ENCODE assay signal across 15 cellular contexts in genomic region chr4:78074747-78075146, GRCh38. TPM values are rescaled to one million over a fixed set of nuclear protein-coding genes. Genes with fewer than 3 reads are reported as not detected.
DNase-seq lines count a peak whose midpoint lies in the region; ATAC-seq and TF ChIP-seq lines count a peak whose summit lies in the region.
"Had no signal": no experiment of that assay in that cellular context is flagged by ENCODE, and none has a peak within 500 bp of the region (broad histone marks: within the 10 kb centered on the region; RNA-seq: fewer than 3 reads in every experiment).

No MANE protein-coding gene starts in this region.

- CTCF ChIA-PET in WTC11 (lab: Charles Lee): interaction anchor here (0.8 to 1.8 kb wide), 5 partner anchors 14 to 96 kb away, joined by 3 to 21 read pairs (median 5); no protein-coding TSS in a partner anchor
- CTCF ChIA-PET in activated naive CD4-positive, alpha-beta T cell treated with anti-CD3 and anti-CD28 coated beads for 36 hours (lab: Charles Lee): interaction anchor here (1.1 kb wide), 3 partner anchors 14 to 115 kb away, joined by 3 to 5 read pairs (median 3); no protein-coding TSS in a partner anchor

- no peak overlapping the region for H2AFZ ChIP-seq in GM23338
- peak overlapping the region; percentile 63 for H2AFZ ChIP-seq in smooth muscle cell (ENCODE audit: low read depth)

- H3K36me3 Mint-ChIP-seq in GM23338 (ENCODE audit: low read depth) (peaks cover 12% of the 10 kb centered on the region; the same call in 2 of the 3 replicates), WTC11 (peaks cover 17% of the 10 kb centered on the region), nephron (ENCODE audit: low read depth) (peaks cover 13% of the 10 kb centered on the region)
- no peaks in the 10 kb centered on the region for H3K36me3 Mint-ChIP-seq in activated naive CD4-positive, alpha-beta T cell treated with anti-CD3 and anti-CD28 coated beads for 36 hours (ENCODE audit: low read depth)
- H3K36me3 Mint-ChIP-seq: IgD-negative memory B cell had no signal

- H3K4me1 ChIP-seq in GM23338 (ENCODE audit: insufficient read depth) (peaks cover 39% of the 10 kb centered on the region), smooth muscle cell (ENCODE audit: low read depth) (peaks cover 7% of the 10 kb centered on the region)

- H3K4me3 Mint-ChIP-seq in GM23338 (no peak overlapping the region), WTC11 (no peak overlapping the region), nephron (no peak overlapping the region)
- H3K4me3 Mint-ChIP-seq in activated naive CD4-positive, alpha-beta T cell treated with anti-CD3 and anti-CD28 coated beads for 36 hours: no peak overlapping the region
- H3K4me3 Mint-ChIP-seq: B cell; CD4-positive, alpha-beta T cell; IgD-negative memory B cell had no signal

- ATAC-seq in GM23338 (peak; percentile 69), WTC11 (peak; percentile 70), GM21529 (IDR thresholded peaks at IDR 0.05; ENCODE audit: unreplicated experiment) (no peak)

- H3K4me1 Mint-ChIP-seq in GM23338 (peaks cover 46% of the 10 kb centered on the region), WTC11 (peaks cover 54% of the 10 kb centered on the region), nephron (peaks cover 51% of the 10 kb centered on the region)
- no peaks in the 10 kb centered on the region for H3K4me1 Mint-ChIP-seq in activated naive CD4-positive, alpha-beta T cell treated with anti-CD3 and anti-CD28 coated beads for 36 hours (ENCODE audit: low read depth)
- H3K4me1 Mint-ChIP-seq: B cell, IgD-negative memory B cell had no signal

- H3K36me3 ChIP-seq in GM23338 (ENCODE audit: insufficient read depth) (no peaks in the 10 kb centered on the region), smooth muscle cell (ENCODE audit: low read depth) (no peaks in the 10 kb centered on the region)

- 28% methylated on average over 3 of the region's 3 CpGs for WGBS in smooth muscle cell (ENCODE audit: low lambda C conversion rate)

- H3K27me3 ChIP-seq in GM23338 (ENCODE audit: insufficient read depth) (no peaks in the 10 kb centered on the region), smooth muscle cell (ENCODE audit: low read depth) (no peaks in the 10 kb centered on the region)

- H3K79me2 ChIP-seq in GM23338 (replicated peaks; ENCODE audit: insufficient read depth) (peaks cover 85% of the 10 kb centered on the region), smooth muscle cell (ENCODE audit: low read depth) (no peaks in the 10 kb centered on the region)

- no peaks in the 10 kb centered on the region for H3K9me3 Mint-ChIP-seq in GM23338
- H3K9me3 Mint-ChIP-seq in WTC11: no peaks in the 10 kb centered on the region
- H3K9me3 Mint-ChIP-seq in nephron: no peaks in the 10 kb centered on the region
- no peaks in the 10 kb centered on the region for H3K9me3 Mint-ChIP-seq in activated naive CD4-positive, alpha-beta T cell treated with anti-CD3 and anti-CD28 coated beads for 36 hours
- H3K9me3 Mint-ChIP-seq: CD4-positive, alpha-beta T cell; IgD-negative memory B cell had no signal

- H3K4me3 ChIP-seq in GM23338 (no peak overlapping the region), smooth muscle cell (no peak overlapping the region)

- TF ChIP-seq CTCF in GM23338 (conservative IDR thresholded peaks at IDR 0.05; ENCODE audit: low read depth in 2 of 2) (no peak), WTC11 (IDR thresholded peaks at IDR 0.05) (no peak), nephron (IDR thresholded peaks at IDR 0.05; ENCODE audit: unreplicated experiment in 3 of 3) (no peak), smooth muscle cell (IDR thresholded peaks at IDR 0.05; ENCODE audit: borderline replicate concordance, insufficient read depth, poor library complexity, severe bottlenecking) (no peak)

- H3F3A ChIP-seq in GM23338 (replicated peaks; ENCODE audit: low read depth) (no peaks in the 10 kb centered on the region), smooth muscle cell (ENCODE audit: low read depth) (no peaks in the 10 kb centered on the region)

- no peaks in the 10 kb centered on the region for H3K9me2 ChIP-seq in GM23338 (ENCODE audit: insufficient read depth)

- H3K27ac Mint-ChIP-seq in GM23338 (no peak overlapping the region), WTC11 (peak overlapping the region; percentile 12; the same call in 1 of the 2 replicates), nephron (peak overlapping the region; percentile 88 to 95 (median 88))
- no peak overlapping the region for H3K27ac Mint-ChIP-seq in activated naive CD4-positive, alpha-beta T cell treated with anti-CD3 and anti-CD28 coated beads for 36 hours
- H3K27ac Mint-ChIP-seq: B cell; CD4-positive, alpha-beta T cell; IgD-negative memory B cell had no signal

- H3K27me3 Mint-ChIP-seq in GM23338 (ENCODE audit: insufficient read depth, low read depth, poor library complexity) (no peaks in the 10 kb centered on the region), WTC11 (ENCODE audit: low read depth) (no peaks in the 10 kb centered on the region), nephron (ENCODE audit: low read depth) (no peaks in the 10 kb centered on the region)
- H3K27me3 Mint-ChIP-seq in activated naive CD4-positive, alpha-beta T cell treated with anti-CD3 and anti-CD28 coated beads for 36 hours (ENCODE audit: low read depth): peaks cover 33% of the 10 kb centered on the region

- intact Hi-C loops in activated naive CD4-positive, alpha-beta T cell treated with anti-CD3 and anti-CD28 coated beads for 36 hours (cut with micrococcal nuclease): no loop called here

- POLR2A ChIA-PET in WTC11 (lab: Charles Lee): no interaction called here

- H3K27ac ChIP-seq in GM23338 (ENCODE audit: low read depth): peak overlapping the region; percentile 18; the same call in 1 of the 2 replicates
- no peak overlapping the region for H3K27ac ChIP-seq in smooth muscle cell (ENCODE audit: low read depth)

- no peak overlapping the region for H3K9ac ChIP-seq in smooth muscle cell (ENCODE audit: low read depth)

- DNase-seq in GM23338 (ENCODE audit: low spot score) (no peak), WTC11 (ENCODE audit: low spot score) (no peak), smooth muscle cell (lab: John Stamatoyannopoulos, UW; ENCODE audit: unreplicated experiment) (no peak)
- DNase-seq in stimulated activated CD4-positive, alpha-beta T cell treated with anti-CD3 and anti-CD28 coated beads, Interleukin-2, amount 100 ng/mL, for 48 hours: no peak
- DNase-seq in activated naive CD4-positive, alpha-beta T cell treated with anti-CD3 and anti-CD28 coated beads for 36 hours: no peak
- DNase-seq: C1 segment of cervical spinal cord; Calu3; CD4-positive, alpha-beta T cell; DMS79; H7; KG1 had no signal

- H4K20me1 ChIP-seq in GM23338 (replicated peaks; ENCODE audit: insufficient read depth): 0 out of 2 replicates have a peak, but pooled peaks cover 4% of the 10 kb centered on the region
- no peaks in the 10 kb centered on the region for H4K20me1 ChIP-seq in smooth muscle cell (ENCODE audit: low read depth)

- H3K9me3 ChIP-seq in smooth muscle cell (replicated peaks; ENCODE audit: low read depth): no peaks in the 10 kb centered on the region

- H3K4me2 ChIP-seq in GM23338 (no peak overlapping the region), smooth muscle cell (peak overlapping the region; percentile 40)

TF ChIP-seq in GM23338, 12 proteins besides CTCF, POLR2A, EP300 and RAD21 (continues in another document):
- no peak for TF ChIP-seq POLR2AphosphoS5 (IDR thresholded peaks at IDR 0.05; ENCODE audit: low read depth)
- TF ChIP-seq CREB1 (CRISPR knock-in tag; IDR thresholded peaks at IDR 0.05; ENCODE audit: low read depth): no peak
- no peak for TF ChIP-seq EZH2 (IDR thresholded peaks at IDR 0.05; ENCODE audit: low read depth, unreplicated experiment)
- no peak for TF ChIP-seq NANOG (IDR thresholded peaks at IDR 0.05; ENCODE audit: borderline replicate concordance)
- TF ChIP-seq, protein P1, sequence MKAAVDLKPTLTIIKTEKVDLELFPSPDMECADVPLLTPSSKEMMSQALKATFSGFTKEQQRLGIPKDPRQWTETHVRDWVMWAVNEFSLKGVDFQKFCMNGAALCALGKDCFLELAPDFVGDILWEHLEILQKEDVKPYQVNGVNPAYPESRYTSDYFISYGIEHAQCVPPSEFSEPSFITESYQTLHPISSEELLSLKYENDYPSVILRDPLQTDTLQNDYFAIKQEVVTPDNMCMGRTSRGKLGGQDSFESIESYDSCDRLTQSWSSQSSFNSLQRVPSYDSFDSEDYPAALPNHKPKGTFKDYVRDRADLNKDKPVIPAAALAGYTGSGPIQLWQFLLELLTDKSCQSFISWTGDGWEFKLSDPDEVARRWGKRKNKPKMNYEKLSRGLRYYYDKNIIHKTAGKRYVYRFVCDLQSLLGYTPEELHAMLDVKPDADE (IDR thresholded peaks at IDR 0.05): no peak
- no peak for TF ChIP-seq ZNF114 (CRISPR knock-in tag; IDR thresholded peaks at IDR 0.05)
- TF ChIP-seq STAT1 (IDR thresholded peaks at IDR 0.05; ENCODE audit: unreplicated experiment): no peak
- TF ChIP-seq JUNB (IDR thresholded peaks at IDR 0.05; ENCODE audit: unreplicated experiment): no peak
- TF ChIP-seq ZNF331 (CRISPR knock-in tag; IDR thresholded peaks at IDR 0.05; ENCODE audit: low read depth): no peak

TF ChIP-seq in WTC11, 78 proteins besides CTCF, POLR2A, EP300 and RAD21:
- TF ChIP-seq GTF2I (CRISPR knock-in tag; conservative IDR thresholded peaks at IDR 0.05): no peak
- TF ChIP-seq E2F5 (CRISPR knock-in tag; IDR thresholded peaks at IDR 0.05): no peak
- TF ChIP-seq FOXK1 (CRISPR knock-in tag; IDR thresholded peaks at IDR 0.05): no peak
- TF ChIP-seq CBFB (CRISPR knock-in tag; IDR thresholded peaks at IDR 0.05; ENCODE audit: low read depth): no peak
- no peak for TF ChIP-seq JAZF1 (CRISPR knock-in tag; IDR thresholded peaks at IDR 0.05)
- no peak for TF ChIP-seq SOX15 (CRISPR knock-in tag; IDR thresholded peaks at IDR 0.05)

RNA-seq across cellular contexts. Expression of gene FRAS1, which starts 17.6 kb away (rescaled TPM):
- total RNA-seq in GM23338 (2014; rRNA removed; shearing (Covaris generic)): 108 and 111 TPM in 2 replicates
- polyA plus RNA-seq in GM23338 (2016; fragmentation: Nextera tagmentation; extraction: Ambion mirVana): 10.3 and 12.4 TPM in 2 replicates
- total RNA-seq in WTC11 (2021): 77.8 to 82.0 TPM (median 78.1 TPM) in 3 replicates
- 7.5 and 8.1 TPM in 2 replicates for total RNA-seq in smooth muscle cell
- 0.55 and 5.0 TPM in 2 replicates for polyA plus RNA-seq in smooth muscle cell
- total RNA-seq in activated naive CD4-positive, alpha-beta T cell treated with anti-CD3 and anti-CD28 coated beads for 36 hours: not detected
- total RNA-seq: CD4-positive, alpha-beta T cell had no signal
- polyA plus RNA-seq: IgD-negative memory B cell had no signal

Comparison
In these comparisons a context has a peak if more than half of its experiments do, and no peak if none do; other contexts are left out.
1. H3K27ac Mint-ChIP-seq: peak in WTC11 (single experiment) and nephron (3 of 3); none in GM23338 (single experiment) and activated naive CD4-positive, alpha-beta T cell treated with anti-CD3 and anti-CD28 coated beads for 36 hours (single experiment).